In genomic region chr17:70373369-70373768, GRCh38 we compare ENCODE assay signal across 8 cellular contexts.
"Had no signal": no experiment of that assay in that cellular context is flagged by ENCODE, and none has a peak within 500 bp of the region (broad histone marks: within the 10 kb centered on the region; RNA-seq: fewer than 3 reads in every experiment).

No MANE protein-coding gene starts in this region.

- H3K4me2 ChIP-seq: KMS-11 had no signal

- H3K27ac ChIP-seq: GM23248, KMS-11 had no signal

- H3K4me3 ChIP-seq: GM23248, HAP-1 had no signal

- DNase-seq: GM23248, GOT3, H7, KBM-7 had no signal

- H2AFZ ChIP-seq: GM23248 had no signal

- ATAC-seq: HCT116 had no signal

- H3K36me3 ChIP-seq: HAP-1 had no signal

- FAIRE-seq: HTR-8/SVneo had no signal

- H3K4me1 ChIP-seq: HAP-1 had no signal

- H3K9me3 ChIP-seq: HAP-1 had no signal

- H3K9ac ChIP-seq: GM23248, KMS-11 had no signal
